Comparison of ENCODE assay signal across 1 cellular context in genomic region chr16:88531346-88531745, GRCh38.
A peak's percentile ranks its signal among the peaks of the same experiment; 100 is the strongest.
TF ChIP-seq lines count a peak whose summit lies in the region.

No MANE protein-coding gene starts in this region.

TF ChIP-seq in HepG2, 621 proteins besides CTCF, POLR2A, EP300 and RAD21:
- TF ChIP-seq RBM22 (optimal IDR thresholded peaks at IDR 0.05; ENCODE audit: low read length), result peak; percentile 89
- no peak for TF ChIP-seq SPEN (CRISPR knock-in tag; IDR thresholded peaks at IDR 0.05; ENCODE audit: low read depth)
- no peak for TF ChIP-seq ZNF598 (CRISPR knock-in tag; IDR thresholded peaks at IDR 0.05; ENCODE audit: borderline replicate concordance)
- no peak for TF ChIP-seq ZNF362 (CRISPR knock-in tag; IDR thresholded peaks at IDR 0.05; ENCODE audit: borderline replicate concordance)
- no peak for TF ChIP-seq ZSCAN25 (CRISPR knock-in tag; IDR thresholded peaks at IDR 0.05)
